In the genomic region with DNA sequence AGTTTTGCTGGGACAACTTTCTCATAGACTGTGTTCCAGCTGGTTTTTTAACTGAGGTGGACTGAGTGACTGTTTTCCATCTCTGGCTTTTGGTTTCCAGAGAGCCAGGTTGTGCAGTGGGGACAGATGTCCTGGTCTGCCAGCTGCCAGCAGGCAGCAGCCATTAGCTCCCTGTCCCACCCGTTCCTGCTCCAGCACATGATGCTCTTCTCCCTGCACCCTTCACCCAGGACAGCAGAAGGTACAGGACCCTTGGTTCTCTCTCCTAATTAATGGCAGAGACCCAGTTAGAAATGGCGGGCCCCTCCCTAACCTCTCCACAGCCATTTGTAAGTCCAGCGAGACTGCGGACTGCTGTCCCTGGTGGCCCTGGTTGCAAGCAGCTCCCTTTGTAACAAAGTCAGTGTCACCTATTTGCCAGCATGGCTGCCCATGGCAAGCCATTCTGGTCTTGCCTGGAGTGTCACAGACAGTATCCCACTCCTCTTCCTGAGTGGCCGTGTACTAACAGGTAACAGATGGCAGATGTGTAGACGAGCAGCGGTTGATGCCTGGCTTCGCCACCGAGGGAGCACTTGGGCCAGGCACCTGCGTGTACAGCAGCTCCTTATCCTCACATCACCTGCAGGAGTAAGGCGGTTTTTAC, we compare ENCODE assay signal across 19 cellular contexts.
A peak's percentile ranks its signal among the peaks of the same experiment; 100 is the strongest.
DNase-seq lines count a peak whose midpoint lies in the region; ATAC-seq and TF ChIP-seq lines count a peak whose summit lies in the region.
"Had no signal": no experiment of that assay in that cellular context is flagged by ENCODE, and none has a peak within 500 bp of the region (broad histone marks: within the 10 kb centered on the region; RNA-seq: fewer than 3 reads in every experiment).

No MANE protein-coding gene starts in this region.

- peaks cover 3% of the 10 kb centered on the region for H3K36me3 ChIP-seq in suprapubic skin
- H3K36me3 ChIP-seq: breast epithelium, uterus had no signal

- peak overlapping the region; percentile 54 for H3K27ac Mint-ChIP-seq in activated CD4-positive, alpha-beta T cell treated with anti-CD3 and anti-CD28 coated beads, Interleukin-2, amount 10 ng/mL, durations not matched to agents 7 days and 5 days
- peak overlapping the region; percentile 75 for H3K27ac Mint-ChIP-seq in glutamatergic neuron (ENCODE audit: unreplicated experiment)

- no peaks in the 10 kb centered on the region for H3K9me3 ChIP-seq in suprapubic skin
- H3K9me3 ChIP-seq: breast epithelium, lower lobe of right lung, uterus had no signal

- 95% methylated on average over 7 of the region's 11 CpGs for WGBS in suprapubic skin

- TF ChIP-seq EP300 in suprapubic skin (IDR thresholded peaks at IDR 0.05), result no peak

- DNase-seq in activated CD4-positive, alpha-beta T cell treated with anti-CD3 and anti-CD28 coated beads, Interleukin-2, amount 10 ng/mL, durations not matched to agents 7 days and 5 days, result no peak
- DNase-seq in activated CD4-positive, alpha-beta T cell treated with anti-CD3 and anti-CD28 coated beads for 4 hours, result no peak
- DNase-seq in NCI-H2171 (lab: John Stamatoyannopoulos, UW) (peak; percentile 37), glutamatergic neuron (no peak), suprapubic skin (ENCODE audit: low spot score in 2 of 2) (peak; percentile 23 to 34), GM13977 (ENCODE audit: low spot score) (no peak), epidermal melanocyte (ENCODE audit: insufficient read length, low spot score) (no peak)
- DNase-seq: COR-L47; lower lobe of right lung; NCI-H1417; SHP77; stimulated activated naive CD4-positive, alpha-beta T cell; T-helper 2 cell had no signal

- in situ Hi-C loops in GM13977 (cut with MboI; ENCODE audit: low pct_unique_long_range_greater_than_20kb, low sequenced_read_pairs, unreplicated experiment), result no loop called here

- no peaks in the 10 kb centered on the region for H3K9me3 Mint-ChIP-seq in activated CD4-positive, alpha-beta T cell treated with anti-CD3 and anti-CD28 coated beads, Interleukin-2, amount 10 ng/mL, durations not matched to agents 7 days and 5 days
- peaks cover 17% of the 10 kb centered on the region for H3K9me3 Mint-ChIP-seq in glutamatergic neuron (ENCODE audit: unreplicated experiment)
- H3K9me3 Mint-ChIP-seq: activated naive CD4-positive, alpha-beta T cell treated with anti-CD3 and anti-CD28 coated beads, Interleukin-2, amount 50 U/mL, for 72 hours had no signal

- ATAC-seq in HG03469 (IDR thresholded peaks at IDR 0.05; ENCODE audit: unreplicated experiment), result no peak
- ATAC-seq: activated naive CD4-positive, alpha-beta T cell treated with anti-CD3 and anti-CD28 coated beads, Interleukin-2, amount 50 U/mL, for 72 hours; GM12878; lower lobe of right lung had no signal

- peaks cover 2% of the 10 kb centered on the region for H3K36me3 Mint-ChIP-seq in activated CD4-positive, alpha-beta T cell treated with anti-CD3 and anti-CD28 coated beads, Interleukin-2, amount 10 ng/mL, durations not matched to agents 7 days and 5 days (ENCODE audit: low read depth)
- no peaks in the 10 kb centered on the region for H3K36me3 Mint-ChIP-seq in glutamatergic neuron (ENCODE audit: unreplicated experiment)

- no peaks in the 10 kb centered on the region for H3K27me3 Mint-ChIP-seq in activated CD4-positive, alpha-beta T cell treated with anti-CD3 and anti-CD28 coated beads, Interleukin-2, amount 10 ng/mL, durations not matched to agents 7 days and 5 days
- peaks cover 11% of the 10 kb centered on the region for H3K27me3 Mint-ChIP-seq in glutamatergic neuron (ENCODE audit: unreplicated experiment)

- H3K4me1 Mint-ChIP-seq in activated CD4-positive, alpha-beta T cell treated with anti-CD3 and anti-CD28 coated beads, Interleukin-2, amount 10 ng/mL, durations not matched to agents 7 days and 5 days, result peaks cover 28% of the 10 kb centered on the region
- peaks cover 31% of the 10 kb centered on the region for H3K4me1 Mint-ChIP-seq in glutamatergic neuron (ENCODE audit: low read depth, unreplicated experiment)

- TF ChIP-seq CTCF in glutamatergic neuron (IDR thresholded peaks at IDR 0.05; ENCODE audit: partially characterized antibody, unreplicated experiment), result no peak
- no peak for TF ChIP-seq CTCF in suprapubic skin (IDR thresholded peaks at IDR 0.05)
- no peak for TF ChIP-seq CTCF in GM13977 (IDR thresholded peaks at IDR 0.05; ENCODE audit: extremely low read depth, insufficient read depth, missing control alignments)

- H3K4me1 ChIP-seq in suprapubic skin, result peaks cover 5% of the 10 kb centered on the region
- H3K4me1 ChIP-seq: breast epithelium, lower lobe of right lung had no signal

- H3K4me3 Mint-ChIP-seq in activated CD4-positive, alpha-beta T cell treated with anti-CD3 and anti-CD28 coated beads, Interleukin-2, amount 10 ng/mL, durations not matched to agents 7 days and 5 days, result no peak overlapping the region
- no peak overlapping the region for H3K4me3 Mint-ChIP-seq in glutamatergic neuron (ENCODE audit: unreplicated experiment)

- CTCF ChIA-PET in activated CD4-positive, alpha-beta T cell treated with anti-CD3 and anti-CD28 coated beads, Interleukin-2, amount 10 ng/mL, durations not matched to agents 7 days and 5 days (lab: Charles Lee), result interaction anchor here (0.6 to 1.2 kb wide), 2 partner anchors 84 to 109 kb away, joined by 3 read pairs; no protein-coding TSS in a partner anchor

- H3K4me3 ChIP-seq in suprapubic skin, result no peak overlapping the region
- H3K4me3 ChIP-seq: breast epithelium, dorsolateral prefrontal cortex, GM12878, lower lobe of right lung, uterus had no signal

- H3K27me3 ChIP-seq in suprapubic skin, result no peaks in the 10 kb centered on the region
- H3K27me3 ChIP-seq: breast epithelium, dorsolateral prefrontal cortex, uterus had no signal

- TF ChIP-seq POLR2A in suprapubic skin (IDR thresholded peaks at IDR 0.05), result no peak

- H3K27ac ChIP-seq in suprapubic skin, result no peak overlapping the region
- H3K27ac ChIP-seq: breast epithelium, dorsolateral prefrontal cortex, lower lobe of right lung had no signal

- POLR2A ChIA-PET in activated CD4-positive, alpha-beta T cell treated with anti-CD3 and anti-CD28 coated beads, Interleukin-2, amount 10 ng/mL, durations not matched to agents 7 days and 5 days (lab: Charles Lee), result no interaction called here

Comparison
In these comparisons a context has a peak if more than half of its experiments do, and no peak if none do; other contexts are left out.
1. DNase-seq: peak in NCI-H2171 (single experiment) and suprapubic skin (2 of 2); none in activated CD4-positive, alpha-beta T cell treated with anti-CD3 and anti-CD28 coated beads, Interleukin-2, amount 10 ng/mL, durations not matched to agents 7 days and 5 days (single experiment), activated CD4-positive, alpha-beta T cell treated with anti-CD3 and anti-CD28 coated beads for 4 hours (0 of 2), glutamatergic neuron (single experiment), GM13977 (single experiment) and epidermal melanocyte (single experiment).